ENCODE assay signal across 6 cellular contexts in genomic region chr5:25438375-25438774, GRCh38.
DNase-seq lines count a peak whose midpoint lies in the region; ATAC-seq and TF ChIP-seq lines count a peak whose summit lies in the region.
"Not testable (repeated sequence)": the region's sequence is repeated elsewhere in the genome, so short reads cannot be mapped to it uniquely, and the experiment has no call there.

No MANE protein-coding gene starts in this region.

- peak overlapping the region; percentile 22; the same call in 1 of the 2 replicates for H3K9ac ChIP-seq in ES-I3 (ENCODE audit: low read depth, low read length)
- H3K9ac ChIP-seq in H9 (ENCODE audit: extremely low read depth, insufficient read length, low read length); HUES6 (ENCODE audit: low read length); endodermal cell (ENCODE audit: extremely low read depth, low read length, poor library complexity, severe bottlenecking); iPS-20b (ENCODE audit: low read depth, low read length): not testable (repeated sequence)

- not testable (repeated sequence) for H2AFZ ChIP-seq in H9 (ENCODE audit: low read length)

- not testable (repeated sequence) for H3K23ac ChIP-seq in H9 (ENCODE audit: insufficient read length, low read depth, low read length)

- H3K4me2 ChIP-seq in H9 (ENCODE audit: insufficient read depth, insufficient read length, low read length): peak overlapping the region; percentile 45

- H3K27me3 Mint-ChIP-seq in H9 (ENCODE audit: low read depth); WTC11 (ENCODE audit: low read depth); endodermal cell (ENCODE audit: insufficient read depth): not testable (repeated sequence)

- H3K9me3 ChIP-seq in ES-I3 (ENCODE audit: control insufficient read depth, insufficient read depth, low read length); H9 (ENCODE audit: control insufficient read depth, low read depth, low read length); HUES6 (ENCODE audit: control insufficient read depth, insufficient read depth, low read depth, low read length); endodermal cell (ENCODE audit: control insufficient read depth, low read length); iPS-20b (ENCODE audit: insufficient read depth, low read depth, low read length): not testable (repeated sequence)

- H2BK120ac ChIP-seq in H9 (ENCODE audit: low read depth, low read length, poor library complexity, severe bottlenecking): not testable (repeated sequence)

- POLR2A ChIA-PET in WTC11 (lab: Charles Lee): not testable (repeated sequence)

- H3K27me3 ChIP-seq in H9 (ENCODE audit: insufficient read depth, low read length); HUES6 (ENCODE audit: control insufficient read depth, insufficient read depth, low read length); endodermal cell (ENCODE audit: control insufficient read depth, insufficient read depth, low read length, poor library complexity, severe bottlenecking); iPS-20b (ENCODE audit: insufficient read depth, low read length): not testable (repeated sequence)

- H3K27ac Mint-ChIP-seq in H9: peak overlapping the region; percentile 20 to 26 (median 22); a peak in 1 of 7 replicates
- peak overlapping the region; percentile 19 for H3K27ac Mint-ChIP-seq in WTC11
- H3K27ac Mint-ChIP-seq in endodermal cell: peak overlapping the region; percentile 10

- H3K14ac ChIP-seq in H9 (ENCODE audit: insufficient read depth, low read length): not testable (repeated sequence)

- not testable (repeated sequence) for H4K20me1 ChIP-seq in H9 (ENCODE audit: control insufficient read depth, insufficient read depth, insufficient read length)

- not testable (repeated sequence) for DNase-seq in H9; WTC11 (ENCODE audit: low spot score); endodermal cell

- peaks cover 55% of the 10 kb centered on the region for H3K79me2 ChIP-seq in H9 (ENCODE audit: insufficient read depth, low read length)

- not testable (repeated sequence) for H3K9me3 Mint-ChIP-seq in H9, WTC11, endodermal cell

- peak overlapping the region in 1 of 2 experiments; percentile 75; a peak in 3 of 5 replicates for H3K4me3 Mint-ChIP-seq in H9
- H3K4me3 Mint-ChIP-seq in WTC11: peak overlapping the region; percentile 79
- not testable (repeated sequence) for H3K4me3 Mint-ChIP-seq in endodermal cell

- not testable (repeated sequence) for H4K91ac ChIP-seq in H9 (ENCODE audit: insufficient read length, low read depth, low read length)

- H3K36me3 Mint-ChIP-seq in H9 (ENCODE audit: insufficient read depth in 1 of 3, low read depth in 3 of 3) (peaks cover 52 to 75% (median 68%) of the 10 kb centered on the region in 3 experiments), WTC11 (peaks cover 78% of the 10 kb centered on the region), endodermal cell (ENCODE audit: low read depth) (peaks cover 56% of the 10 kb centered on the region)

- H2BK20ac ChIP-seq in H9 (ENCODE audit: low read depth, low read length, poor library complexity, severe bottlenecking): not testable (repeated sequence)

- H2BK5ac ChIP-seq in H9 (ENCODE audit: insufficient read length, low read length): not testable (repeated sequence)

- not testable (repeated sequence) for H4K5ac ChIP-seq in H9 (ENCODE audit: insufficient read length, low read depth, low read length)

- not testable (repeated sequence) for H3K23me2 ChIP-seq in H9 (ENCODE audit: insufficient read length, low read depth, low read length, poor library complexity, severe bottlenecking)

- not testable (repeated sequence) for H3K36me3 ChIP-seq in ES-I3 (ENCODE audit: insufficient read depth, low read length)
- H3K36me3 ChIP-seq in HUES6 (ENCODE audit: control insufficient read depth, insufficient read depth, low read length): peaks cover 79% of the 10 kb centered on the region
- H3K36me3 ChIP-seq in endodermal cell (ENCODE audit: control insufficient read depth, insufficient read depth, low read length): peaks cover 39% of the 10 kb centered on the region
- peaks cover 77% of the 10 kb centered on the region for H3K36me3 ChIP-seq in iPS-20b (ENCODE audit: insufficient read depth, low read depth, low read length)

- H3K56ac ChIP-seq in H9 (ENCODE audit: insufficient read length, low read depth, low read length): not testable (repeated sequence)

- peak overlapping the region; percentile 47 for H3K4me3 ChIP-seq in HUES6 (ENCODE audit: low read depth, low read length)
- H3K4me3 ChIP-seq in endodermal cell (ENCODE audit: low read length): peak overlapping the region; percentile 51
- peak overlapping the region; percentile 59 for H3K4me3 ChIP-seq in iPS-20b (ENCODE audit: low read length)

- H3K4me1 Mint-ChIP-seq in H9: peaks cover 58 to 66% of the 10 kb centered on the region in 2 experiments
- peaks cover 52% of the 10 kb centered on the region for H3K4me1 Mint-ChIP-seq in WTC11
- H3K4me1 Mint-ChIP-seq in endodermal cell: peaks cover 21% of the 10 kb centered on the region

- not testable (repeated sequence) for H3T11ph ChIP-seq in H9 (ENCODE audit: low read length)

- WGBS in H9 (ENCODE audit: extremely low coverage, insufficient read length, low lambda C conversion rate): no CpG with 5 or more reads among the region's 6 CpGs
- WGBS in endodermal cell (ENCODE audit: insufficient coverage in 1 of 2, insufficient read length in 1 of 2), 2 experiments: 73 to 90% methylated on average over 3 to 6 of the region's 6 CpGs

- H3K27ac ChIP-seq in H9 (ENCODE audit: insufficient read length, low read depth, low read length); HUES6 (ENCODE audit: low read depth, low read length); endodermal cell (ENCODE audit: low read depth, low read length); iPS-20b (ENCODE audit: low read length): not testable (repeated sequence)

- ATAC-seq in WTC11: not testable (repeated sequence)

- H3K4me1 ChIP-seq in ES-I3 (ENCODE audit: insufficient read depth, low read length); H9 (ENCODE audit: insufficient read depth, low read length); HUES6 (ENCODE audit: control insufficient read depth, insufficient read depth, low read length); endodermal cell (ENCODE audit: control insufficient read depth, insufficient read depth, low read length); iPS-20b (ENCODE audit: insufficient read depth, low read length): not testable (repeated sequence)

- H3K4ac ChIP-seq in H9 (ENCODE audit: low read depth, low read length): not testable (repeated sequence)

- not testable (repeated sequence) for H2BK15ac ChIP-seq in H9 (ENCODE audit: low read depth, low read length)

- not testable (repeated sequence) for TF ChIP-seq CTCF in H9 (conservative IDR thresholded peaks at IDR 0.05); WTC11 (IDR thresholded peaks at IDR 0.05); endodermal cell (conservative IDR thresholded peaks at IDR 0.05)

- H3K18ac ChIP-seq in H9 (ENCODE audit: insufficient read length, low read depth, low read length): not testable (repeated sequence)

- H4K8ac ChIP-seq in H9 (replicated peaks; ENCODE audit: insufficient read length, low read depth, low read length): not testable (repeated sequence)

- not testable (repeated sequence) for H2BK12ac ChIP-seq in H9 (ENCODE audit: insufficient read length, low read depth, low read length)

- not testable (repeated sequence) for H2AK5ac ChIP-seq in H9 (ENCODE audit: insufficient read length, low read length)

- not testable (repeated sequence) for H3K79me1 ChIP-seq in H9 (ENCODE audit: insufficient read depth, low read depth, low read length, poor library complexity, severe bottlenecking)

- CTCF ChIA-PET in WTC11 (lab: Charles Lee): not testable (repeated sequence)

TF ChIP-seq in WTC11, 78 proteins besides CTCF, POLR2A, EP300 and RAD21:
- TF ChIP-seq AR (CRISPR knock-in tag; IDR thresholded peaks at IDR 0.05) (peak; percentile 89; the same call in 1 of the 2 replicates), ZNF671 (CRISPR knock-in tag; IDR thresholded peaks at IDR 0.05) (peak; percentile 58; the same call in 1 of the 2 replicates), ZNF416 (CRISPR knock-in tag; IDR thresholded peaks at IDR 0.05) (peak; percentile 30; the same call in 1 of the 2 replicates)
